In the genomic region with DNA sequence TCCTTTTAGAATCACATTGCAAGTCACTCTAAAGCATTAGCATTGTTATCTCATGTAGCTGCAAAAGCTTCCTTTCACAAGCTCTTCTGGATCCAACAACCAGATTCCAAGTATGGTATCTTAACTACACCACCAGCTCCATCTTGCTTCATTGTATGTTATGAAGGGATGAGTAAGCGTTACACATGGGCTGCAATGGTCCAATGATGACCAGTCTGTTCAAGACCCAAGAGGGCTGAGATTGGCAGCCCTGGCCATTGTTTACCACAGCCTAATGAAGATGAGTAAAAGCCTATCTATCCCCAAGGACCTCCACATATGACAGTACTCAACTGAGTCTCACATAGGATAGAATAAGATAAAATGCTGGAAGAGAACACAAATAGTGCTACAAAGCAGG, we compare ENCODE assay signal across 10 cellular contexts. TPM values are rescaled to one million over a fixed set of nuclear protein-coding genes. Genes with fewer than 3 reads are reported as not detected.
DNase-seq lines count a peak whose midpoint lies in the region; ATAC-seq, FAIRE-seq and TF ChIP-seq lines count a peak whose summit lies in the region.
"Had no signal": no experiment of that assay in that cellular context is flagged by ENCODE, and none has a peak within 500 bp of the region (broad histone marks: within the 10 kb centered on the region; RNA-seq: fewer than 3 reads in every experiment).

No MANE protein-coding gene starts in this region.

- TF ChIP-seq CTCF in GM12865 (IDR thresholded peaks at IDR 0.05; ENCODE audit: insufficient read depth, low read depth, low read length, missing control alignments) (no peak), endothelial cell of umbilical vein (IDR thresholded peaks at IDR 0.05; ENCODE audit: extremely low read depth in 1 of 2, insufficient read depth in 1 of 2, low read depth in 1 of 2, low read length in 2 of 2) (no peak)

- no peaks in the 10 kb centered on the region for H3K27me3 ChIP-seq in endothelial cell of umbilical vein (ENCODE audit: control insufficient read depth in 2 of 2, insufficient read depth in 2 of 2, low read length in 2 of 2)
- H3K27me3 ChIP-seq: SJCRH30 had no signal

- H3K4me3 ChIP-seq in GM12865 (ENCODE audit: low read depth, low read length) (peak overlapping the region; percentile 88), endothelial cell of umbilical vein (replicated peaks in 1 of 3; ENCODE audit: insufficient read depth in 1 of 3, low read depth in 1 of 3, low read length in 3 of 3) (peak overlapping the region in 1 of 3 experiments; percentile 99), skeletal muscle cell (ENCODE audit: low read depth, low read length) (no peak overlapping the region)
- H3K4me3 ChIP-seq: SJCRH30 had no signal

- H3K79me2 ChIP-seq in endothelial cell of umbilical vein (ENCODE audit: control insufficient read depth, insufficient read depth, low read length): peaks cover 87% of the 10 kb centered on the region

- FAIRE-seq in RCC 7860 (lab: Jason Lieb, UNC) (no peak), endothelial cell of umbilical vein (lab: Jason Lieb, UNC) (no peak), GM19239 (lab: Jason Lieb, UNC) (no peak)

- CTCF ChIA-PET in endothelial cell of umbilical vein (lab: Charles Lee): interaction anchor here (3.0 to 3.8 kb wide), 3 partner anchors 9 to 55 kb away, joined by 10 to 33 read pairs (median 19); no protein-coding TSS in a partner anchor

- no peak overlapping the region for H3K9ac ChIP-seq in endothelial cell of umbilical vein (replicated peaks; ENCODE audit: extremely low read depth, insufficient read depth, low read length)

- no peak for ATAC-seq in left lobe of liver
- ATAC-seq in GM21381 (IDR thresholded peaks at IDR 0.05; ENCODE audit: unreplicated experiment): no peak
- no peak for ATAC-seq in GM19351 (IDR thresholded peaks at IDR 0.05; ENCODE audit: unreplicated experiment)

- no peak overlapping the region for H3K27ac ChIP-seq in endothelial cell of umbilical vein (ENCODE audit: insufficient read depth, low read depth, low read length)
- H3K27ac ChIP-seq: SJCRH30 had no signal

- POLR2A ChIA-PET in endothelial cell of umbilical vein (lab: Charles Lee): no interaction called here

- no peaks in the 10 kb centered on the region for H3K9me3 ChIP-seq in endothelial cell of umbilical vein (replicated peaks; ENCODE audit: control insufficient read depth, insufficient read depth, low read length)
- H3K9me3 ChIP-seq: SJCRH30 had no signal

- H3K9me1 ChIP-seq in endothelial cell of umbilical vein (replicated peaks; ENCODE audit: control insufficient read depth, extremely low read depth, insufficient read depth, low read length): no peaks in the 10 kb centered on the region

- dilution Hi-C loops in endothelial cell of umbilical vein (cut with MboI; ENCODE audit: extremely low pct_ligation_motif_present, low sequenced_read_pairs): no loop called here

- peaks cover 5 to 9% of the 10 kb centered on the region in 2 experiments for H3K36me3 ChIP-seq in endothelial cell of umbilical vein (ENCODE audit: control insufficient read depth in 2 of 2, extremely low read depth in 1 of 2, insufficient read depth in 2 of 2, low read length in 2 of 2)
- H3K36me3 ChIP-seq: SJCRH30 had no signal

- peak overlapping the region; percentile 99 for H3K4me2 ChIP-seq in endothelial cell of umbilical vein (ENCODE audit: insufficient read depth, low read length)

- H3K4me1 ChIP-seq in endothelial cell of umbilical vein (ENCODE audit: control insufficient read depth, extremely low read depth, insufficient read depth, low read length): peaks cover 70% of the 10 kb centered on the region

- no peaks in the 10 kb centered on the region for H4K20me1 ChIP-seq in endothelial cell of umbilical vein (replicated peaks; ENCODE audit: control insufficient read depth, extremely low read depth, insufficient read depth, low read length)

- peak; percentile 74 for DNase-seq in GM12865 (ENCODE audit: low read depth)
- DNase-seq in RCC 7860 (ENCODE audit: low spot score): peak; percentile 10
- no peak for DNase-seq in endothelial cell of umbilical vein (ENCODE audit: low read depth, low spot score)
- DNase-seq in skeletal muscle cell (ENCODE audit: low read depth): peak; percentile 17
- DNase-seq in left lobe of liver (ENCODE audit: low spot score): no peak
- DNase-seq in GM19239 (ENCODE audit: insufficient read length, low spot score): no peak
- DNase-seq: NCI-H1048, SJCRH30 had no signal

- intact Hi-C loops in endothelial cell of umbilical vein (cut with micrococcal nuclease): no loop called here

- H2AFZ ChIP-seq in endothelial cell of umbilical vein (ENCODE audit: low read depth, low read length): no peak overlapping the region

- BruUV-seq in endothelial cell of umbilical vein (replicated peaks; lab: Mats Ljungman, UMichigan): no TSS peak

- TF ChIP-seq POLR2A in endothelial cell of umbilical vein (IDR thresholded peaks at IDR 0.05; ENCODE audit: low read depth, low read length): no peak

TF ChIP-seq in endothelial cell of umbilical vein, 7 proteins besides CTCF, POLR2A, EP300 and RAD21:
- TF ChIP-seq, protein P1, sequence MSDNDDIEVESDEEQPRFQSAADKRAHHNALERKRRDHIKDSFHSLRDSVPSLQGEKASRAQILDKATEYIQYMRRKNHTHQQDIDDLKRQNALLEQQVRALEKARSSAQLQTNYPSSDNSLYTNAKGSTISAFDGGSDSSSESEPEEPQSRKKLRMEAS (IDR thresholded peaks at IDR 0.05; ENCODE audit: insufficient read depth, insufficient read length): no peak
- TF ChIP-seq JUN (IDR thresholded peaks at IDR 0.05; ENCODE audit: borderline replicate concordance, insufficient read depth, insufficient read length, low read depth): no peak
- TF ChIP-seq FOS (IDR thresholded peaks at IDR 0.05; ENCODE audit: borderline replicate concordance, insufficient read depth, low read length): no peak
- no peak for TF ChIP-seq GATA2 (IDR thresholded peaks at IDR 0.05; ENCODE audit: insufficient read depth, insufficient read length, low read depth, low read length)
- TF ChIP-seq POLR2AphosphoS5 (IDR thresholded peaks at IDR 0.05; ENCODE audit: insufficient read depth, low read depth, low read length): no peak
- no peak for TF ChIP-seq MYC (IDR thresholded peaks at IDR 0.05; ENCODE audit: low read depth, low read length)
- TF ChIP-seq EZH2 (IDR thresholded peaks at IDR 0.05; ENCODE audit: borderline replicate concordance, low read depth, low read length, severe bottlenecking): no peak

RNA-seq across cellular contexts. Expression of gene CFLAR, which starts 6.3 kb away (rescaled TPM):
- total RNA-seq in endothelial cell of umbilical vein (222 and 260 TPM in 2 replicates), left lobe of liver (73.7 TPM)
- polyA plus RNA-seq in endothelial cell of umbilical vein: 85.5 and 104 TPM in 2 replicates
- polyA plus RNA-seq in endothelial cell of umbilical vein (2011; cell fraction: cytosol; rRNA removed): 88.8 and 91.9 TPM in 2 replicates
- polyA plus RNA-seq in endothelial cell of umbilical vein (2011; cell fraction: nucleus; rRNA removed): 323 and 358 TPM in 2 replicates
- 177 and 182 TPM in 2 replicates for polyA plus RNA-seq in endothelial cell of umbilical vein (2012)
- 353 and 362 TPM in 2 replicates for polyA minus RNA-seq in endothelial cell of umbilical vein
- 5.4 TPM for polyA minus RNA-seq in endothelial cell of umbilical vein (2011; cell fraction: cytosol; rRNA and poly(A)+ RNA removed)
- 427 and 521 TPM in 2 replicates for polyA minus RNA-seq in endothelial cell of umbilical vein (2011; cell fraction: nucleus; rRNA and poly(A)+ RNA removed)

RNA-seq across cellular contexts. Expression of gene NDUFB3, which starts 50.5 kb away (rescaled TPM):
- total RNA-seq in endothelial cell of umbilical vein: 96.7 and 101 TPM in 2 replicates
- 41.8 and 65.6 TPM in 2 replicates for polyA plus RNA-seq in endothelial cell of umbilical vein
- polyA plus RNA-seq in endothelial cell of umbilical vein (2011; cell fraction: cytosol; rRNA removed): 73.5 and 94.3 TPM in 2 replicates
- 23.2 and 36.0 TPM in 2 replicates for polyA plus RNA-seq in endothelial cell of umbilical vein (2011; cell fraction: nucleus; rRNA removed)
- 106 and 132 TPM in 2 replicates for polyA plus RNA-seq in endothelial cell of umbilical vein (2012)
- polyA minus RNA-seq in endothelial cell of umbilical vein: 13.7 and 26.9 TPM in 2 replicates
- polyA minus RNA-seq in endothelial cell of umbilical vein (2011; cell fraction: cytosol; rRNA and poly(A)+ RNA removed): 12.1 TPM
- polyA minus RNA-seq in endothelial cell of umbilical vein (2011; cell fraction: nucleus; rRNA and poly(A)+ RNA removed): 5.7 and 5.8 TPM in 2 replicates
- 51.8 TPM for total RNA-seq in left lobe of liver

RNA-seq across cellular contexts. Expression of gene HYCC2, which starts 50.8 kb away (rescaled TPM):
- total RNA-seq in endothelial cell of umbilical vein: 20.3 and 21.2 TPM in 2 replicates
- 2.4 and 3.0 TPM in 2 replicates for polyA plus RNA-seq in endothelial cell of umbilical vein
- 2.2 and 2.4 TPM in 2 replicates for polyA plus RNA-seq in endothelial cell of umbilical vein (2011; cell fraction: cytosol; rRNA removed)
- 12.7 and 15.7 TPM in 2 replicates for polyA plus RNA-seq in endothelial cell of umbilical vein (2011; cell fraction: nucleus; rRNA removed)
- polyA plus RNA-seq in endothelial cell of umbilical vein (2012): 5.3 and 6.0 TPM in 2 replicates
- 16.8 and 18.2 TPM in 2 replicates for polyA minus RNA-seq in endothelial cell of umbilical vein
- 5.9 TPM for polyA minus RNA-seq in endothelial cell of umbilical vein (2011; cell fraction: cytosol; rRNA and poly(A)+ RNA removed)
- polyA minus RNA-seq in endothelial cell of umbilical vein (2011; cell fraction: nucleus; rRNA and poly(A)+ RNA removed): 35.0 and 53.9 TPM in 2 replicates
- 12.1 TPM for total RNA-seq in left lobe of liver

Comparison
In these comparisons a context has a peak if more than half of its experiments do, and no peak if none do; other contexts are left out.
1. DNase-seq: peak in GM12865 (single experiment), RCC 7860 (single experiment) and skeletal muscle cell (single experiment); none in endothelial cell of umbilical vein (single experiment), left lobe of liver (single experiment) and GM19239 (single experiment).